In genomic region chr1:161201828-161202712, GRCh38 we compare ENCODE assay signal across 8 cellular contexts. TPM values are rescaled to one million over a fixed set of nuclear protein-coding genes. Genes with fewer than 3 reads are reported as not detected.
A peak's percentile ranks its signal among the peaks of the same experiment; 100 is the strongest.
DNase-seq lines count a peak whose midpoint lies in the region; ATAC-seq and TF ChIP-seq lines count a peak whose summit lies in the region.

Gene NDUFS2 (plus strand): TSS chr1:161202367. CDS start chr1:161202386, 19 bp downstream.

- WGBS in gastroesophageal sphincter (ENCODE audit: low coverage in 1 of 2), 2 donors, result 0% methylated on average over 13 to 16 of the region's 53 CpGs

- peak; percentile 10 for TF ChIP-seq CTCF in GM10248 (IDR thresholded peaks at IDR 0.05; ENCODE audit: control extremely low read depth, extremely low read depth, low read depth, missing control alignments)
- peak; percentile 34 for TF ChIP-seq CTCF in NB4 (IDR thresholded peaks at IDR 0.05; ENCODE audit: low read depth, low read length)
- TF ChIP-seq CTCF in gastroesophageal sphincter (IDR thresholded peaks at IDR 0.05), result no peak
- no peak for TF ChIP-seq CTCF in neutrophil (IDR thresholded peaks at IDR 0.05)

- H3K9me3 ChIP-seq in SK-N-MC (ENCODE audit: low read depth, low read length) (no peaks in the 10 kb centered on the region), gastroesophageal sphincter (no peaks in the 10 kb centered on the region), neutrophil (no peaks in the 10 kb centered on the region)

- CTCF ChIA-PET in GM10248 (lab: Yijun Ruan, JAX), result interaction anchor here (0.9 to 13.8 kb wide), 17 partner anchors 9 to 180 kb away, joined by 3 to 117 read pairs (median 6); partner anchors contain the start of genes APOA2, PPOX and TOMM40L
- CTCF ChIA-PET in activated naive CD4-positive, alpha-beta T cell treated with anti-CD3 and anti-CD28 coated beads, Interleukin-2, amount 10 ng/mL, durations not matched to agents 7 days and 5 days (lab: Charles Lee), result interaction anchor here (1.1 to 7.6 kb wide), 8 partner anchors 9 to 180 kb away, joined by 3 to 42 read pairs (median 9); partner anchors contain the start of genes PPOX and TOMM40L

- peaks cover 42% of the 10 kb centered on the region for H3K36me3 Mint-ChIP-seq in activated naive CD4-positive, alpha-beta T cell treated with anti-CD3 and anti-CD28 coated beads, Interleukin-2, amount 10 ng/mL, durations not matched to agents 7 days and 5 days

- H3K36me3 ChIP-seq in SK-N-MC (ENCODE audit: insufficient read depth, low read length) (peaks cover 39% of the 10 kb centered on the region), gastroesophageal sphincter (peaks cover 0 to 30% of the 10 kb centered on the region in 2 donors), neutrophil (peaks cover 16% of the 10 kb centered on the region)

- H3K27me3 ChIP-seq in gastroesophageal sphincter (no peaks in the 10 kb centered on the region), neutrophil (no peaks in the 10 kb centered on the region)

- peak within 1 kb of the TSS; percentile 94 for H3K4me3 Mint-ChIP-seq in activated naive CD4-positive, alpha-beta T cell treated with anti-CD3 and anti-CD28 coated beads, Interleukin-2, amount 10 ng/mL, durations not matched to agents 7 days and 5 days

- H3K27me3 Mint-ChIP-seq in activated naive CD4-positive, alpha-beta T cell treated with anti-CD3 and anti-CD28 coated beads, Interleukin-2, amount 10 ng/mL, durations not matched to agents 7 days and 5 days, result no peaks in the 10 kb centered on the region

- TF ChIP-seq EP300 in gastroesophageal sphincter (IDR thresholded peaks at IDR 0.05), result no peak

- peaks cover 0 to 92% (median 49%) of the 10 kb centered on the region in 3 donors for H3K4me1 ChIP-seq in gastroesophageal sphincter
- H3K4me1 ChIP-seq in neutrophil (ENCODE audit: control insufficient read depth in 1 of 2, insufficient read depth in 1 of 2, low read depth in 1 of 2, low read length in 1 of 2), result peaks cover 19 to 24% of the 10 kb centered on the region in 2 experiments

- ATAC-seq in HG02571 (IDR thresholded peaks at IDR 0.05; ENCODE audit: unreplicated experiment) (peak; percentile 96), gastroesophageal sphincter (peak; percentile 90)

- peak within 1 kb of the TSS; percentile 99 for H3K27ac ChIP-seq in SK-N-MC
- peak within 1 kb of the TSS; percentile 94 to 97 (median 96) for H3K27ac ChIP-seq in gastroesophageal sphincter
- H3K27ac ChIP-seq in neutrophil, result peak within 1 kb of the TSS; percentile 92
- peak within 1 kb of the TSS; percentile 100 for H3K27ac ChIP-seq in substantia nigra (ENCODE audit: low read depth, low read length, poor library complexity, severe bottlenecking)

- POLR2A ChIA-PET in GM10248 (lab: Yijun Ruan, JAX), result interaction anchor here (0.9 to 1.0 kb wide), 2 partner anchors 23 to 36 kb away, joined by 4 read pairs; partner anchors contain the start of genes PPOX and TOMM40L

- TF ChIP-seq POLR2A in NB4 (IDR thresholded peaks at IDR 0.05; ENCODE audit: extremely low read depth, insufficient read length) (peak; percentile 77), gastroesophageal sphincter (IDR thresholded peaks at IDR 0.05) (peak; percentile 51 to 60)

- H3K27ac Mint-ChIP-seq in activated naive CD4-positive, alpha-beta T cell treated with anti-CD3 and anti-CD28 coated beads, Interleukin-2, amount 10 ng/mL, durations not matched to agents 7 days and 5 days, result peak within 1 kb of the TSS; percentile 97

- H3K4me1 Mint-ChIP-seq in activated naive CD4-positive, alpha-beta T cell treated with anti-CD3 and anti-CD28 coated beads, Interleukin-2, amount 10 ng/mL, durations not matched to agents 7 days and 5 days, result peaks cover 84% of the 10 kb centered on the region

- no peaks in the 10 kb centered on the region for H3K9me3 Mint-ChIP-seq in activated naive CD4-positive, alpha-beta T cell treated with anti-CD3 and anti-CD28 coated beads, Interleukin-2, amount 10 ng/mL, durations not matched to agents 7 days and 5 days

- peak; percentile 94 for DNase-seq in GM10248 (ENCODE audit: extremely low spot score)
- DNase-seq in NB4 (ENCODE audit: low read depth), result peak; percentile 99
- DNase-seq in SK-N-MC (ENCODE audit: low read depth, low spot score), result peak; percentile 95
- DNase-seq in activated naive CD4-positive, alpha-beta T cell treated with anti-CD3 and anti-CD28 coated beads, Interleukin-2, amount 10 ng/mL, durations not matched to agents 7 days and 5 days, result peak; percentile 99
- DNase-seq in substantia nigra (lab: John Stamatoyannopoulos, UW), result peak; percentile 58 to 99 (median 96)

- H3K9ac ChIP-seq in SK-N-MC (ENCODE audit: insufficient read length), result peak within 1 kb of the TSS; percentile 98

- H3K4me3 ChIP-seq in NB4 (ENCODE audit: low read depth, low read length) (peak within 1 kb of the TSS; percentile 86), SK-N-MC (peak within 1 kb of the TSS; percentile 91), gastroesophageal sphincter (peak within 1 kb of the TSS; percentile 56 to 81), neutrophil (ENCODE audit: low read depth in 1 of 2, low read length in 1 of 2) (peak within 1 kb of the TSS; percentile 84 to 86)

RNA-seq across cellular contexts. Expression of gene NDUFS2, which starts in this region (rescaled TPM):
- 100 to 1,000 TPM in 2 of 4 donors, 10 to 100 TPM in 2; 93.4 to 121 (median 100) TPM for total RNA-seq in gastroesophageal sphincter

Comparison
In these comparisons a context has a peak if more than half of its experiments do, and no peak if none do; other contexts are left out.
1. Peak in every context shown above with its lines: DNase-seq, ATAC-seq, H3K4me3 ChIP-seq and H3K27ac ChIP-seq.
2. CTCF ChIP-seq: peak in GM10248 (single experiment) and NB4 (single experiment); none in gastroesophageal sphincter (0 of 4) and neutrophil (single experiment).